ENCODE assay signal across 1 cellular context in the genomic region with DNA sequence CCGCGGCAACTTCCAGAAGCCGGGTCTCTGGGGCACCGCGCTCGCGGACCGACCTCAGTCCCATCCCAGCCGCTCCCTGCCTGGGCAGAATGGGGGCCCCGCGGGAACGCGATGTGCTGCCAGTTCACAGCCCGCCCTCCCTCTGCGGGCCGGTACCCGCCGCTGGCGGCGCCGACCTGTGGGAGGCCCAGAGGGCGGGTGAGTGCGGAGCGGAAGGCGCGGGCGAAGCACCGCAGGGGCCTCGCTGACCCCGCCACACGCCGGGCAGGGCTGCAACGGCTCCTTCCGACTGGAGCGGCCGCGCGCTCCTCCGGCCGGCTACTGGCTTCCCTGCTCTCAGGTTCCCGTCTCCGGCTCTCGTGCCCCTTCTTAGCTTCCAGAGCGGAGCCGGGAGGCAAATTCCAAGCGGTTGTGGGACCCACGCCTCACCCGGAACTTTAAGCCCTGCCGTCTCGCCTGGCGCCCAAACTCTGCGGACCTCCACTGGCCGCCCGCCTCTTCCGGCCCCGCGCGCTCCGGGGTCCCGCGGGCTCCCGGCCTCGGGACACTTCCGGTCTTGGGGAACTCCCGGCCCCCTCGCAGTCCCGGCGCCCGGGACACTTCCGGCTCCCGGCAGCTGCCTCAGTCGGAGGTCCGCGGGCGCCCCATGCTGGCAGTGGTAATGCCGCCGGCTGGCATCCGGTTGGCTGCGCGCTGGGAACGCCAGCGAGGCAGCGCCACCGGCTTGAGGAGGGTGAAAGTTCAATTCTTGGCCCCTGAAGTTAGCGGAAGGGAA.
TF ChIP-seq lines count a peak whose summit lies in the region.

Gene CYREN, minus strand, starts transcription at position 485 of the 775 bp plus-strand sequence. CDS start 1,785 bp downstream, outside the sequence.

TF ChIP-seq in SK-N-SH, 30 proteins besides CTCF, POLR2A, EP300 and RAD21 (continued from another document):
- TF ChIP-seq, protein P1, sequence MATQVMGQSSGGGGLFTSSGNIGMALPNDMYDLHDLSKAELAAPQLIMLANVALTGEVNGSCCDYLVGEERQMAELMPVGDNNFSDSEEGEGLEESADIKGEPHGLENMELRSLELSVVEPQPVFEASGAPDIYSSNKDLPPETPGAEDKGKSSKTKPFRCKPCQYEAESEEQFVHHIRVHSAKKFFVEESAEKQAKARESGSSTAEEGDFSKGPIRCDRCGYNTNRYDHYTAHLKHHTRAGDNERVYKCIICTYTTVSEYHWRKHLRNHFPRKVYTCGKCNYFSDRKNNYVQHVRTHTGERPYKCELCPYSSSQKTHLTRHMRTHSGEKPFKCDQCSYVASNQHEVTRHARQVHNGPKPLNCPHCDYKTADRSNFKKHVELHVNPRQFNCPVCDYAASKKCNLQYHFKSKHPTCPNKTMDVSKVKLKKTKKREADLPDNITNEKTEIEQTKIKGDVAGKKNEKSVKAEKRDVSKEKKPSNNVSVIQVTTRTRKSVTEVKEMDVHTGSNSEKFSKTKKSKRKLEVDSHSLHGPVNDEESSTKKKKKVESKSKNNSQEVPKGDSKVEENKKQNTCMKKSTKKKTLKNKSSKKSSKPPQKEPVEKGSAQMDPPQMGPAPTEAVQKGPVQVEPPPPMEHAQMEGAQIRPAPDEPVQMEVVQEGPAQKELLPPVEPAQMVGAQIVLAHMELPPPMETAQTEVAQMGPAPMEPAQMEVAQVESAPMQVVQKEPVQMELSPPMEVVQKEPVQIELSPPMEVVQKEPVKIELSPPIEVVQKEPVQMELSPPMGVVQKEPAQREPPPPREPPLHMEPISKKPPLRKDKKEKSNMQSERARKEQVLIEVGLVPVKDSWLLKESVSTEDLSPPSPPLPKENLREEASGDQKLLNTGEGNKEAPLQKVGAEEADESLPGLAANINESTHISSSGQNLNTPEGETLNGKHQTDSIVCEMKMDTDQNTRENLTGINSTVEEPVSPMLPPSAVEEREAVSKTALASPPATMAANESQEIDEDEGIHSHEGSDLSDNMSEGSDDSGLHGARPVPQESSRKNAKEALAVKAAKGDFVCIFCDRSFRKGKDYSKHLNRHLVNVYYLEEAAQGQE (IDR thresholded peaks at IDR 0.05; ENCODE audit: low read depth, low read length), result peak; percentile 74
- TF ChIP-seq YY1 (IDR thresholded peaks at IDR 0.05; ENCODE audit: low read depth) (peak; percentile 80), MXI1 (IDR thresholded peaks at IDR 0.05; ENCODE audit: low read depth, low read length) (peak; percentile 80), TAF1 (IDR thresholded peaks at IDR 0.05; ENCODE audit: borderline replicate concordance, low read depth, low read length) (peak; percentile 88), USF1 (IDR thresholded peaks at IDR 0.05; ENCODE audit: borderline replicate concordance, low read depth) (no peak), FOXJ3 (CRISPR knock-in tag; IDR thresholded peaks at IDR 0.05) (no peak), FOXM1 (IDR thresholded peaks at IDR 0.05; ENCODE audit: low read depth) (peak; percentile 76), GABPA (IDR thresholded peaks at IDR 0.05; ENCODE audit: low read depth) (peak; percentile 99), RFX5 (IDR thresholded peaks at IDR 0.05; ENCODE audit: low read length) (no peak), RCOR1 (IDR thresholded peaks at IDR 0.05; ENCODE audit: low read length) (peak; percentile 83), POLR2AphosphoS5 (IDR thresholded peaks at IDR 0.05; ENCODE audit: low read depth, low read length) (peak; percentile 91), ELF1 (IDR thresholded peaks at IDR 0.05) (peak; percentile 96), NFIC (IDR thresholded peaks at IDR 0.05; ENCODE audit: borderline replicate concordance) (peak; percentile 47; the same call in 1 of the 2 replicates), FOSL2 (IDR thresholded peaks at IDR 0.05; ENCODE audit: borderline replicate concordance, low read depth) (no peak; the same call in 1 of the 2 replicates), ZBTB33 (IDR thresholded peaks at IDR 0.05; ENCODE audit: borderline replicate concordance, low read depth) (peak; percentile 86), NRF1 (IDR thresholded peaks at IDR 0.05; ENCODE audit: low read depth, low read length) (no peak), SIN3A (IDR thresholded peaks at IDR 0.05; ENCODE audit: borderline replicate concordance, low read depth, low read length) (peak; percentile 83; the same call in 1 of the 2 replicates), GATA2 (CRISPR knock-in tag; IDR thresholded peaks at IDR 0.05) (no peak), RXRA (IDR thresholded peaks at IDR 0.05; ENCODE audit: borderline replicate concordance, low read depth) (peak; percentile 21; the same call in 1 of the 2 replicates), TCF12 (IDR thresholded peaks at IDR 0.05) (peak; percentile 43; the same call in 1 of the 2 replicates), EZH2phosphoT487 (IDR thresholded peaks at IDR 0.05; ENCODE audit: borderline replicate concordance, low read depth) (no peak), SMC3 (IDR thresholded peaks at IDR 0.05; ENCODE audit: low read depth, low read length) (peak; percentile 60), JUND (IDR thresholded peaks at IDR 0.05) (0 out of 2 replicates have a peak, but pooled peaks have one; percentile 12), TEAD4 (IDR thresholded peaks at IDR 0.05; ENCODE audit: borderline replicate concordance, insufficient read depth) (peak; percentile 82)
- TF ChIP-seq, protein P2, sequence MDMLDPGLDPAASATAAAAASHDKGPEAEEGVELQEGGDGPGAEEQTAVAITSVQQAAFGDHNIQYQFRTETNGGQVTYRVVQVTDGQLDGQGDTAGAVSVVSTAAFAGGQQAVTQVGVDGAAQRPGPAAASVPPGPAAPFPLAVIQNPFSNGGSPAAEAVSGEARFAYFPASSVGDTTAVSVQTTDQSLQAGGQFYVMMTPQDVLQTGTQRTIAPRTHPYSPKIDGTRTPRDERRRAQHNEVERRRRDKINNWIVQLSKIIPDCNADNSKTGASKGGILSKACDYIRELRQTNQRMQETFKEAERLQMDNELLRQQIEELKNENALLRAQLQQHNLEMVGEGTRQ (IDR thresholded peaks at IDR 0.05; ENCODE audit: borderline replicate concordance, low read depth, low read length), result 0 out of 2 replicates have a peak, but pooled peaks have one; percentile 8
- TF ChIP-seq, protein P3, sequence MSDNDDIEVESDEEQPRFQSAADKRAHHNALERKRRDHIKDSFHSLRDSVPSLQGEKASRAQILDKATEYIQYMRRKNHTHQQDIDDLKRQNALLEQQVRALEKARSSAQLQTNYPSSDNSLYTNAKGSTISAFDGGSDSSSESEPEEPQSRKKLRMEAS (IDR thresholded peaks at IDR 0.05; ENCODE audit: low read depth), result peak; percentile 88
- TF ChIP-seq, protein P4, sequence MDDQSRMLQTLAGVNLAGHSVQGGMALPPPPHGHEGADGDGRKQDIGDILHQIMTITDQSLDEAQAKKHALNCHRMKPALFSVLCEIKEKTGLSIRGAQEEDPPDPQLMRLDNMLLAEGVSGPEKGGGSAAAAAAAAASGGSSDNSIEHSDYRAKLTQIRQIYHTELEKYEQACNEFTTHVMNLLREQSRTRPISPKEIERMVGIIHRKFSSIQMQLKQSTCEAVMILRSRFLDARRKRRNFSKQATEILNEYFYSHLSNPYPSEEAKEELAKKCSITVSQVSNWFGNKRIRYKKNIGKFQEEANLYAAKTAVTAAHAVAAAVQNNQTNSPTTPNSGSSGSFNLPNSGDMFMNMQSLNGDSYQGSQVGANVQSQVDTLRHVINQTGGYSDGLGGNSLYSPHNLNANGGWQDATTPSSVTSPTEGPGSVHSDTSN (IDR thresholded peaks at IDR 0.05), result peak; percentile 13; the same call in 1 of the 2 replicates
TF ChIP-seq in SK-N-SH: peak in this region for 23.
